In genomic region chr3:140086642-140087041, GRCh38 we compare ENCODE assay signal across 23 cellular contexts.
A peak's percentile ranks its signal among the peaks of the same experiment; 100 is the strongest.
DNase-seq lines count a peak whose midpoint lies in the region; ATAC-seq, FAIRE-seq and TF ChIP-seq lines count a peak whose summit lies in the region.
"Had no signal": no experiment of that assay in that cellular context is flagged by ENCODE, and none has a peak within 500 bp of the region (broad histone marks: within the 10 kb centered on the region; RNA-seq: fewer than 3 reads in every experiment).

No MANE protein-coding gene starts in this region.

- H3K4me1 ChIP-seq in body of pancreas (peaks cover 22% of the 10 kb centered on the region), pancreas (peaks cover 4 to 11% (median 9%) of the 10 kb centered on the region in 3 donors)
- H3K4me1 ChIP-seq: BLaER1, Caco-2, HAP-1 had no signal

- no peak overlapping the region for H3K4me3 ChIP-seq in body of pancreas
- H3K4me3 ChIP-seq in pancreas, result no peak overlapping the region
- H3K4me3 ChIP-seq: BLaER1, HAP-1 had no signal

- H3K36me3 ChIP-seq in body of pancreas (replicated peaks in 1 of 2; ENCODE audit: insufficient read depth in 1 of 2, low read depth in 2 of 2) (no peaks in the 10 kb centered on the region), pancreas (no peaks in the 10 kb centered on the region)
- H3K36me3 ChIP-seq: BLaER1, HAP-1 had no signal

- WGBS in body of pancreas, 2 donors, result 16 to 27% methylated on average over 1 of the region's 1 CpG
- 26 to 29% methylated on average over 1 of the region's 1 CpG for WGBS in pancreas, 2 donors

- no peaks in the 10 kb centered on the region for H3K9me3 ChIP-seq in body of pancreas
- H3K9me3 ChIP-seq in pancreas, result no peaks in the 10 kb centered on the region
- H3K9me3 ChIP-seq: Caco-2, HAP-1 had no signal

- FAIRE-seq in pancreas (lab: Jason Lieb, UNC), result no peak
- FAIRE-seq: A204.1, GM12891, GM18507, H54 had no signal

- H3K27ac ChIP-seq in body of pancreas (peak overlapping the region in 1 of 4 donors; percentile 17), pancreas (no peak overlapping the region)
- H3K27ac ChIP-seq: 22Rv1, BLaER1, C4-2B had no signal

- TF ChIP-seq POLR2A in body of pancreas (IDR thresholded peaks at IDR 0.05), result no peak

- H3K27me3 ChIP-seq in body of pancreas (no peaks in the 10 kb centered on the region), pancreas (no peaks in the 10 kb centered on the region)
- H3K27me3 ChIP-seq: BLaER1 had no signal

- ATAC-seq in body of pancreas (peak; percentile 81), pancreas (peak; percentile 73 to 91 (median 78))
- ATAC-seq: CD8-positive, alpha-beta T cell had no signal

- no peak for TF ChIP-seq CTCF in body of pancreas (IDR thresholded peaks at IDR 0.05)
- TF ChIP-seq CTCF in pancreas (IDR thresholded peaks at IDR 0.05), result no peak

- intact Hi-C loops in body of pancreas (cut with DNase I), result no loop called here
- intact Hi-C loops in pancreas (cut with DNase I), result no loop called here

- DNase-seq in DMS53 (lab: John Stamatoyannopoulos, UW) (peak; percentile 41), DMS53 treated with DMSO at 0.1 percent for 48 hours (lab: John Stamatoyannopoulos, UW; ENCODE audit: unreplicated experiment) (no peak), body of pancreas (peak in 1 of 4 donors; percentile 18), pancreas (peak in 1 of 6 donors; percentile 6), islet precursor cell (no peak)
- no peak for DNase-seq in stimulated activated CD4-positive, alpha-beta T cell treated with anti-CD3 and anti-CD28 coated beads, Interleukin-4, amount 100 ng/mL, for 1 hour
- DNase-seq in activated CD8-positive, alpha-beta memory T cell treated with anti-CD3 and anti-CD28 coated beads, Interleukin-2, amount 50 U/mL, for 48 hours, result no peak
- DNase-seq: Caco-2; CD4-positive, CD25-positive, alpha-beta regulatory T cell; CD8-positive, alpha-beta T cell; DMS153; DMS79 treated with DMSO at 0.1 percent for 48 hours; GF-D8; GOT3; HFFc6 had no signal
